In the genomic region with DNA sequence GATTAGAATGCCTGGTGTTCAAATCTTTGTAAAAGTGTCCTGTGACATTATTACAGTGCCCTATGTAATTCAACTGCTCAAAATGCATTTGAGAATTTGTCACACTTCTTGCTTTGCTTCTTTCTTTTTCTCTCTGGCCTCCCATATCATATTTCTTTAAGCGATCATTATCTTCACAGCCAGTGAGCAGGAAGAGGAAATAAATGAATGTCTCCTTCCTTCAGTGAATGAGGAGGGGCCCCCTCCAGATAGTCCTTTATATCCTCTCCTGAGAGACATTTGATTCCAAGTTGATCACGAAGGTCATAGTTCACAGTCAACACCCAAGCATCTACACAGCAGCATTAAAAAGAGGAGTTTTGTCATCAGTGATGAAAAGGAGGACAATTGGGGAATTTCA, we compare ENCODE assay signal across 17 cellular contexts.
"Had no signal": no experiment of that assay in that cellular context is flagged by ENCODE, and none has a peak within 500 bp of the region (broad histone marks: within the 10 kb centered on the region; RNA-seq: fewer than 3 reads in every experiment).

No MANE protein-coding gene starts in this region.

- H3K9me3 ChIP-seq: neutrophil, testis had no signal

- H3K4me3 ChIP-seq: dorsolateral prefrontal cortex, testis had no signal

- ATAC-seq: activated CD8-positive, alpha-beta memory T cell treated with anti-CD3 and anti-CD28 coated beads, Interleukin-2, amount 10 ng/mL, durations not matched to agents 7 days and 5 days; activated naive CD4-positive, alpha-beta T cell treated with anti-CD3 and anti-CD28 coated beads, Interleukin-2, amount 50 U/mL, for 72 hours; left cardiac atrium; stimulated activated naive CD8-positive, alpha-beta T cell treated with anti-CD3 and anti-CD28 coated beads, Interleukin-15, amount 100 ng/mL, for 72 hours had no signal

- DNase-seq: activated CD4-positive, alpha-beta T cell treated with anti-CD3 and anti-CD28 coated beads, Interleukin-2, amount 50 U/mL, for 4 hours; activated CD4-positive, CD25-positive, alpha-beta regulatory T cell treated with anti-CD3 and anti-CD28 coated beads, Interleukin-2, amount 50 U/mL, for 72 hours; activated CD8-positive, alpha-beta memory T cell treated with anti-CD3 and anti-CD28 coated beads, Interleukin-2, amount 10 ng/mL, durations not matched to agents 7 days and 5 days; activated effector memory CD4-positive, alpha-beta T cell treated with anti-CD3 and anti-CD28 coated beads, Interleukin-2, amount 50 U/mL, for 16 hours; activated T-cell treated with anti-CD3 and anti-CD28 coated beads, Interleukin-2, amount 50 U/mL, for 24 hours; anterior cingulate cortex; cerebellar nuclear complex; dorsolateral prefrontal cortex; left cardiac atrium; posterior cingulate gyrus; stimulated activated CD4-positive, alpha-beta T cell treated with anti-CD3 and anti-CD28 coated beads, Interleukin-15, amount 100 ng/mL, for 24 hours; stimulated activated CD4-positive, alpha-beta T cell treated with anti-CD3 and anti-CD28 coated beads, Interleukin-4, amount 100 ng/mL, for 4 hours; stimulated activated naive CD8-positive, alpha-beta T cell treated with anti-CD3 and anti-CD28 coated beads, Interleukin-15, amount 100 ng/mL, for 72 hours; T-helper 9 cell; testis had no signal

- H3K4me1 ChIP-seq: testis had no signal

- H3K36me3 ChIP-seq: neutrophil had no signal

- H3K27ac ChIP-seq: dorsolateral prefrontal cortex, neutrophil, testis had no signal
